1 cellular context compared by ENCODE assay signal in the genomic region with DNA sequence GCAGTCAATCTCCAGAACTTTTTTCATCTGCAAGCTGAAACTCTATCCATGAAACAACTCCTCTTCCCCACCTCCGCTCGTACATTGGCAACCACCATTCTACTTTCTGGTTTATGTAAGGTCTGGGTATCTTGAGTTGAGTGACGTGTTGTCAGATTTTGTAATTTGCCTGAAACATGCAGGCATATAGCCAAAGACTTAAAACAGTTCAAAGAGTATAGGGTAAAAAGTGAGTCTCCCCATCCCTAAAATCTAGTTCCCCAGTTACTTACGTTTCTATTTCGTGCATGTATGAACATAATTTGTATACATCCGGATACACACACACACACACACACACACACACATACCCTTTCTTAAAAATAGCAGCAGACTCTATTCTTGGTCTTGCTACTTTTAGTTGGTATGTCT.
TF ChIP-seq lines count a peak whose summit lies in the region.

No MANE protein-coding gene starts in this region.

TF ChIP-seq in HepG2, 621 proteins besides CTCF, POLR2A, EP300 and RAD21:
- TF ChIP-seq, protein P1, sequence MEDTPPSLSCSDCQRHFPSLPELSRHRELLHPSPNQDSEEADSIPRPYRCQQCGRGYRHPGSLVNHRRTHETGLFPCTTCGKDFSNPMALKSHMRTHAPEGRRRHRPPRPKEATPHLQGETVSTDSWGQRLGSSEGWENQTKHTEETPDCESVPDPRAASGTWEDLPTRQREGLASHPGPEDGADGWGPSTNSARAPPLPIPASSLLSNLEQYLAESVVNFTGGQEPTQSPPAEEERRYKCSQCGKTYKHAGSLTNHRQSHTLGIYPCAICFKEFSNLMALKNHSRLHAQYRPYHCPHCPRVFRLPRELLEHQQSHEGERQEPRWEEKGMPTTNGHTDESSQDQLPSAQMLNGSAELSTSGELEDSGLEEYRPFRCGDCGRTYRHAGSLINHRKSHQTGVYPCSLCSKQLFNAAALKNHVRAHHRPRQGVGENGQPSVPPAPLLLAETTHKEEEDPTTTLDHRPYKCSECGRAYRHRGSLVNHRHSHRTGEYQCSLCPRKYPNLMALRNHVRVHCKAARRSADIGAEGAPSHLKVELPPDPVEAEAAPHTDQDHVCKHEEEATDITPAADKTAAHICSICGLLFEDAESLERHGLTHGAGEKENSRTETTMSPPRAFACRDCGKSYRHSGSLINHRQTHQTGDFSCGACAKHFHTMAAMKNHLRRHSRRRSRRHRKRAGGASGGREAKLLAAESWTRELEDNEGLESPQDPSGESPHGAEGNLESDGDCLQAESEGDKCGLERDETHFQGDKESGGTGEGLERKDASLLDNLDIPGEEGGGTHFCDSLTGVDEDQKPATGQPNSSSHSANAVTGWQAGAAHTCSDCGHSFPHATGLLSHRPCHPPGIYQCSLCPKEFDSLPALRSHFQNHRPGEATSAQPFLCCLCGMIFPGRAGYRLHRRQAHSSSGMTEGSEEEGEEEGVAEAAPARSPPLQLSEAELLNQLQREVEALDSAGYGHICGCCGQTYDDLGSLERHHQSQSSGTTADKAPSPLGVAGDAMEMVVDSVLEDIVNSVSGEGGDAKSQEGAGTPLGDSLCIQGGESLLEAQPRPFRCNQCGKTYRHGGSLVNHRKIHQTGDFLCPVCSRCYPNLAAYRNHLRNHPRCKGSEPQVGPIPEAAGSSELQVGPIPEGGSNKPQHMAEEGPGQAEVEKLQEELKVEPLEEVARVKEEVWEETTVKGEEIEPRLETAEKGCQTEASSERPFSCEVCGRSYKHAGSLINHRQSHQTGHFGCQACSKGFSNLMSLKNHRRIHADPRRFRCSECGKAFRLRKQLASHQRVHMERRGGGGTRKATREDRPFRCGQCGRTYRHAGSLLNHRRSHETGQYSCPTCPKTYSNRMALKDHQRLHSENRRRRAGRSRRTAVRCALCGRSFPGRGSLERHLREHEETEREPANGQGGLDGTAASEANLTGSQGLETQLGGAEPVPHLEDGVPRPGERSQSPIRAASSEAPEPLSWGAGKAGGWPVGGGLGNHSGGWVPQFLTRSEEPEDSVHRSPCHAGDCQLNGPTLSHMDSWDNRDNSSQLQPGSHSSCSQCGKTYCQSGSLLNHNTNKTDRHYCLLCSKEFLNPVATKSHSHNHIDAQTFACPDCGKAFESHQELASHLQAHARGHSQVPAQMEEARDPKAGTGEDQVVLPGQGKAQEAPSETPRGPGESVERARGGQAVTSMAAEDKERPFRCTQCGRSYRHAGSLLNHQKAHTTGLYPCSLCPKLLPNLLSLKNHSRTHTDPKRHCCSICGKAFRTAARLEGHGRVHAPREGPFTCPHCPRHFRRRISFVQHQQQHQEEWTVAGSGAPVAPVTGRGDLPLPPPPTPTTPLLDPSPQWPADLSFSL (CRISPR knock-in tag; IDR thresholded peaks at IDR 0.05), result 0 out of 2 replicates have a peak, but pooled peaks have one; percentile 55
- TF ChIP-seq CEBPG (CRISPR knock-in tag; IDR thresholded peaks at IDR 0.05) (peak; percentile 24; the same call in 1 of the 2 replicates), ELF1 (CRISPR knock-in tag; IDR thresholded peaks at IDR 0.05) (no peak), KLF12 (CRISPR knock-in tag; IDR thresholded peaks at IDR 0.05; ENCODE audit: borderline replicate concordance) (no peak), CREM (IDR thresholded peaks at IDR 0.05) (peak; percentile 9; the same call in 1 of the 2 replicates), CREM (CRISPR knock-in tag; IDR thresholded peaks at IDR 0.05) (no peak), SALL2 (CRISPR knock-in tag; IDR thresholded peaks at IDR 0.05) (no peak), ZNF543 (CRISPR knock-in tag; IDR thresholded peaks at IDR 0.05) (no peak)
- TF ChIP-seq, protein P2, sequence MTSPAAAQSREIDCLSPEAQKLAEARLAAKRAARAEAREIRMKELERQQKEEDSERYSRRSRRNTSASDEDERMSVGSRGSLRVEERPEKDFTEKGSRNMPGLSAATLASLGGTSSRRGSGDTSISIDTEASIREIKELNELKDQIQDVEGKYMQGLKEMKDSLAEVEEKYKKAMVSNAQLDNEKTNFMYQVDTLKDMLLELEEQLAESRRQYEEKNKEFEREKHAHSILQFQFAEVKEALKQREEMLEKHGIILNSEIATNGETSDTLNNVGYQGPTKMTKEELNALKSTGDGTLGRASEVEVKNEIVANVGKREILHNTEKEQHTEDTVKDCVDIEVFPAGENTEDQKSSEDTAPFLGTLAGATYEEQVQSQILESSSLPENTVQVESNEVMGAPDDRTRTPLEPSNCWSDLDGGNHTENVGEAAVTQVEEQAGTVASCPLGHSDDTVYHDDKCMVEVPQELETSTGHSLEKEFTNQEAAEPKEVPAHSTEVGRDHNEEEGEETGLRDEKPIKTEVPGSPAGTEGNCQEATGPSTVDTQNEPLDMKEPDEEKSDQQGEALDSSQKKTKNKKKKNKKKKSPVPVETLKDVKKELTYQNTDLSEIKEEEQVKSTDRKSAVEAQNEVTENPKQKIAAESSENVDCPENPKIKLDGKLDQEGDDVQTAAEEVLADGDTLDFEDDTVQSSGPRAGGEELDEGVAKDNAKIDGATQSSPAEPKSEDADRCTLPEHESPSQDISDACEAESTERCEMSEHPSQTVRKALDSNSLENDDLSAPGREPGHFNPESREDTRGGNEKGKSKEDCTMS (CRISPR knock-in tag; conservative IDR thresholded peaks at IDR 0.05), result no peak
- TF ChIP-seq, protein P3, sequence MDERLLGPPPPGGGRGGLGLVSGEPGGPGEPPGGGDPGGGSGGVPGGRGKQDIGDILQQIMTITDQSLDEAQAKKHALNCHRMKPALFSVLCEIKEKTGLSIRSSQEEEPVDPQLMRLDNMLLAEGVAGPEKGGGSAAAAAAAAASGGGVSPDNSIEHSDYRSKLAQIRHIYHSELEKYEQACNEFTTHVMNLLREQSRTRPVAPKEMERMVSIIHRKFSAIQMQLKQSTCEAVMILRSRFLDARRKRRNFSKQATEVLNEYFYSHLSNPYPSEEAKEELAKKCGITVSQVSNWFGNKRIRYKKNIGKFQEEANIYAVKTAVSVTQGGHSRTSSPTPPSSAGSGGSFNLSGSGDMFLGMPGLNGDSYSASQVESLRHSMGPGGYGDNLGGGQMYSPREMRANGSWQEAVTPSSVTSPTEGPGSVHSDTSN (CRISPR knock-in tag; IDR thresholded peaks at IDR 0.05), result peak; percentile 53; the same call in 1 of the 2 replicates
